ENCODE assay signal across 35 cellular contexts in genomic region chr12:109189291-109189690, GRCh38.
"Had no signal": no experiment of that assay in that cellular context is flagged by ENCODE, and none has a peak within 500 bp of the region (broad histone marks: within the 10 kb centered on the region; RNA-seq: fewer than 3 reads in every experiment).

No MANE protein-coding gene starts in this region.

- H3K27me3 Mint-ChIP-seq: activated B cell treated with CpG ODN at 0.5 μM for 24 hours; activated CD4-positive, alpha-beta memory T cell treated with anti-CD3 and anti-CD28 coated beads, Interleukin-2, amount 10 ng/mL, durations not matched to agents 7 days and 5 days; activated CD8-positive, alpha-beta memory T cell treated with anti-CD3 and anti-CD28 coated beads, Interleukin-2, amount 10 ng/mL, durations not matched to agents 7 days and 5 days; activated naive CD4-positive, alpha-beta T cell treated with anti-CD3 and anti-CD28 coated beads, Interleukin-2, amount 10 ng/mL, durations not matched to agents 7 days and 5 days; activated naive CD8-positive, alpha-beta T cell; activated naive CD8-positive, alpha-beta T cell treated with anti-CD3 and anti-CD28 coated beads, Interleukin-2, amount 50 U/mL, for 24 hours had no signal

- ATAC-seq: activated CD8-positive, alpha-beta memory T cell treated with anti-CD3 and anti-CD28 coated beads, Interleukin-2, amount 10 ng/mL, durations not matched to agents 7 days and 5 days; activated naive CD8-positive, alpha-beta T cell treated with anti-CD3 and anti-CD28 coated beads, Interleukin-2, amount 50 U/mL, for 24 hours; PC-3; Right ventricle myocardium inferior had no signal

- H3K27ac ChIP-seq: brain microvascular endothelial cell, Peyer's patch, VCaP had no signal

- H3K4me1 Mint-ChIP-seq: activated B cell treated with CpG ODN at 0.5 μM for 24 hours; activated CD4-positive, alpha-beta memory T cell treated with anti-CD3 and anti-CD28 coated beads, Interleukin-2, amount 10 ng/mL, durations not matched to agents 7 days and 5 days; activated CD8-positive, alpha-beta memory T cell treated with anti-CD3 and anti-CD28 coated beads, Interleukin-2, amount 10 ng/mL, durations not matched to agents 7 days and 5 days; activated naive CD4-positive, alpha-beta T cell treated with anti-CD3 and anti-CD28 coated beads, Interleukin-2, amount 10 ng/mL, durations not matched to agents 7 days and 5 days; activated naive CD8-positive, alpha-beta T cell treated with anti-CD3 and anti-CD28 coated beads, Interleukin-2, amount 50 U/mL, for 24 hours had no signal

- H3K36me3 Mint-ChIP-seq: activated naive CD8-positive, alpha-beta T cell had no signal

- H3K27ac Mint-ChIP-seq: activated B cell treated with CpG ODN at 0.5 μM for 24 hours; activated CD4-positive, alpha-beta memory T cell treated with anti-CD3 and anti-CD28 coated beads, Interleukin-2, amount 10 ng/mL, durations not matched to agents 7 days and 5 days; activated CD8-positive, alpha-beta memory T cell treated with anti-CD3 and anti-CD28 coated beads, Interleukin-2, amount 10 ng/mL, durations not matched to agents 7 days and 5 days; activated naive CD4-positive, alpha-beta T cell treated with anti-CD3 and anti-CD28 coated beads, Interleukin-2, amount 10 ng/mL, durations not matched to agents 7 days and 5 days; activated naive CD8-positive, alpha-beta T cell; activated naive CD8-positive, alpha-beta T cell treated with anti-CD3 and anti-CD28 coated beads, Interleukin-2, amount 50 U/mL, for 24 hours had no signal

- H3K9me3 Mint-ChIP-seq: activated B cell treated with CpG ODN at 0.5 μM for 24 hours; activated CD4-positive, alpha-beta memory T cell treated with anti-CD3 and anti-CD28 coated beads, Interleukin-2, amount 10 ng/mL, durations not matched to agents 7 days and 5 days; activated naive CD4-positive, alpha-beta T cell treated with anti-CD3 and anti-CD28 coated beads, Interleukin-2, amount 10 ng/mL, durations not matched to agents 7 days and 5 days; activated naive CD8-positive, alpha-beta T cell treated with anti-CD3 and anti-CD28 coated beads, Interleukin-2, amount 50 U/mL, for 24 hours had no signal

- H3K4me3 Mint-ChIP-seq: activated B cell treated with CpG ODN at 0.5 μM for 24 hours; activated CD4-positive, alpha-beta memory T cell treated with anti-CD3 and anti-CD28 coated beads, Interleukin-2, amount 10 ng/mL, durations not matched to agents 7 days and 5 days; activated CD8-positive, alpha-beta memory T cell treated with anti-CD3 and anti-CD28 coated beads, Interleukin-2, amount 10 ng/mL, durations not matched to agents 7 days and 5 days; activated naive CD4-positive, alpha-beta T cell treated with anti-CD3 and anti-CD28 coated beads, Interleukin-2, amount 10 ng/mL, durations not matched to agents 7 days and 5 days; activated naive CD8-positive, alpha-beta T cell; activated naive CD8-positive, alpha-beta T cell treated with anti-CD3 and anti-CD28 coated beads, Interleukin-2, amount 50 U/mL, for 24 hours had no signal

- DNase-seq: activated B cell treated with CpG ODN at 0.5 μM for 24 hours; activated CD4-positive, alpha-beta memory T cell treated with anti-CD3 and anti-CD28 coated beads, Interleukin-2, amount 10 ng/mL, durations not matched to agents 7 days and 5 days; activated CD4-positive, alpha-beta T cell treated with anti-CD3 and anti-CD28 coated beads for 1 hour; activated CD4-positive, alpha-beta T cell treated with anti-CD3 and anti-CD28 coated beads for 48 hours; activated CD8-positive, alpha-beta memory T cell treated with anti-CD3 and anti-CD28 coated beads for 24 hours; activated CD8-positive, alpha-beta memory T cell treated with anti-CD3 and anti-CD28 coated beads, Interleukin-2, amount 10 ng/mL, durations not matched to agents 7 days and 5 days; activated CD8-positive, alpha-beta memory T cell treated with anti-CD3 and anti-CD28 coated beads, Interleukin-2, amount 50 U/mL, for 48 hours; activated effector memory CD4-positive, alpha-beta T cell treated with Interleukin-2 at 50 U/mL for 16 hours; activated naive CD4-positive, alpha-beta T cell treated with anti-CD3 and anti-CD28 coated beads, Interleukin-2, amount 10 ng/mL, durations not matched to agents 7 days and 5 days; activated naive CD8-positive, alpha-beta T cell treated with anti-CD3 and anti-CD28 coated beads, Interleukin-2, amount 50 U/mL, for 24 hours; activated T-cell treated with anti-CD3 and anti-CD28 coated beads, Interleukin-2, amount 50 U/mL, for 48 hours; amniotic stem cell; brain microvascular endothelial cell; Kasumi-1; KG1; MG63; NCI-H1048; NCI-H1105 treated with DMSO at 0.1 percent for 48 hours; NCI-H1436; NCI-H1694; NCI-H1930; NCI-H2081 treated with DMSO at 0.1 percent for 48 hours; NCI-H345; NCI-H524 treated with DMSO at 0.1 percent for 48 hours; NK-92 treated with Interleukin-12 subunit alpha and Interleukin-12 subunit beta, amount 100 ng/mL, for 24 hours; PC-3; Peyer's patch; RPMI8226; SW 1271; T-helper 1 cell; T-helper 2 cell; T-helper 9 cell had no signal
